In genomic region chr11:106021967-106022794, GRCh38 we compare ENCODE assay signal across 8 cellular contexts. TPM values are rescaled to one million over a fixed set of nuclear protein-coding genes. Genes with fewer than 3 reads are reported as not detected.
DNase-seq lines count a peak whose midpoint lies in the region; ATAC-seq, FAIRE-seq and TF ChIP-seq lines count a peak whose summit lies in the region.

Gene MSANTD4 (minus strand): TSS chr11:106022240. CDS start chr11:106010917, 11,323 bp downstream.

- TF ChIP-seq CTCF in GM10266 (IDR thresholded peaks at IDR 0.05; ENCODE audit: control insufficient read depth, insufficient read depth, low read depth, missing control alignments) (no peak), pancreas (IDR thresholded peaks at IDR 0.05) (no peak), tibial artery (IDR thresholded peaks at IDR 0.05) (peak in 1 of 2 experiments; percentile 18)

- H3K9me3 ChIP-seq in pancreas (no peaks in the 10 kb centered on the region), tibial artery (no peaks in the 10 kb centered on the region)

- peak; percentile 94 for FAIRE-seq in pancreas (lab: Jason Lieb, UNC)

- peaks cover 22% of the 10 kb centered on the region for H3K36me3 Mint-ChIP-seq in activated naive CD8-positive, alpha-beta T cell treated with anti-CD3 and anti-CD28 coated beads, Interleukin-2, amount 50 U/mL, for 24 hours (ENCODE audit: low read depth)

- 1 to 2% methylated on average over 41 to 48 of the region's 48 CpGs for WGBS in pancreas, 2 donors

- H3K27ac ChIP-seq in pancreas (peak within 1 kb of the TSS; percentile 37 to 67 (median 51)), tibial artery (peak within 1 kb of the TSS; percentile 70 to 81)

- peaks cover 37% of the 10 kb centered on the region for H3K4me1 Mint-ChIP-seq in activated naive CD8-positive, alpha-beta T cell treated with anti-CD3 and anti-CD28 coated beads, Interleukin-2, amount 50 U/mL, for 24 hours

- DNase-seq in GM10266 (ENCODE audit: extremely low spot score): peak; percentile 92
- DNase-seq in NCI-H1417 treated with DMSO at 0.1 percent for 48 hours (lab: John Stamatoyannopoulos, UW): peak; percentile 97
- peak; percentile 99 for DNase-seq in SW480 (ENCODE audit: low spot score)
- peak; percentile 93 for DNase-seq in activated naive CD8-positive, alpha-beta T cell treated with anti-CD3 and anti-CD28 coated beads, Interleukin-2, amount 50 U/mL, for 24 hours
- peak; percentile 99 for DNase-seq in Right ventricle myocardium superior
- DNase-seq in pancreas: peak; percentile 95 to 100 (median 99)
- peak; percentile 100 for DNase-seq in tibial artery

- H3K4me3 ChIP-seq in pancreas (peak within 1 kb of the TSS; percentile 77 to 96 (median 80)), tibial artery (peak within 1 kb of the TSS; percentile 69 to 87)

- peaks cover 12% of the 10 kb centered on the region for H3K27me3 Mint-ChIP-seq in activated naive CD8-positive, alpha-beta T cell treated with anti-CD3 and anti-CD28 coated beads, Interleukin-2, amount 50 U/mL, for 24 hours

- intact Hi-C loops in Right ventricle myocardium superior (cut with DNase I): no loop called here
- intact Hi-C loops in pancreas (cut with DNase I): no loop called here
- intact Hi-C loops in tibial artery (cut with DNase I; ENCODE audit: low total_unique reads): loop anchor here (5.0 kb wide), 1 partner anchor 55 kb away; the partner anchor contains the start of genes AASDHPPT and KBTBD3

- H3K4me3 Mint-ChIP-seq in activated naive CD8-positive, alpha-beta T cell treated with anti-CD3 and anti-CD28 coated beads, Interleukin-2, amount 50 U/mL, for 24 hours: peak within 1 kb of the TSS; percentile 92

- ATAC-seq in HG02678 (IDR thresholded peaks at IDR 0.05; ENCODE audit: unreplicated experiment) (peak; percentile 97), Right ventricle myocardium superior (ENCODE audit: poor library complexity) (peak; percentile 99), pancreas (peak; percentile 96 to 99 (median 98))
- ATAC-seq in activated naive CD8-positive, alpha-beta T cell treated with anti-CD3 and anti-CD28 coated beads, Interleukin-2, amount 50 U/mL, for 24 hours: peak; percentile 99

- H3K27me3 ChIP-seq in pancreas (no peaks in the 10 kb centered on the region), tibial artery (no peaks in the 10 kb centered on the region)

- H3K4me1 ChIP-seq in pancreas (peaks cover 10 to 18% (median 17%) of the 10 kb centered on the region in 3 donors), tibial artery (peaks cover 0 to 35% (median 19%) of the 10 kb centered on the region in 4 donors)

- H3K36me3 ChIP-seq in pancreas: no peaks in the 10 kb centered on the region
- no peaks in the 10 kb centered on the region for H3K36me3 ChIP-seq in tibial artery

- peaks cover 2% of the 10 kb centered on the region for H3K9me3 Mint-ChIP-seq in activated naive CD8-positive, alpha-beta T cell treated with anti-CD3 and anti-CD28 coated beads, Interleukin-2, amount 50 U/mL, for 24 hours

- peak within 1 kb of the TSS; percentile 91 for H3K27ac Mint-ChIP-seq in activated naive CD8-positive, alpha-beta T cell treated with anti-CD3 and anti-CD28 coated beads, Interleukin-2, amount 50 U/mL, for 24 hours

RNA-seq across cellular contexts. Expression of gene MSANTD4, which starts in this region (rescaled TPM):
- total RNA-seq in Right ventricle myocardium superior (18.3 TPM), pancreas (1 to 10 TPM; 4.0 to 8.6 (median 7.5) TPM)
- 1 to 10 TPM; 3.8 to 7.6 TPM for polyA plus RNA-seq in pancreas

Comparison
In these comparisons a context has a peak if more than half of its experiments do, and no peak if none do; other contexts are left out.
1. Peak in every context shown above with its lines: DNase-seq, ATAC-seq, H3K4me3 ChIP-seq and H3K27ac ChIP-seq.